In the genomic region with DNA sequence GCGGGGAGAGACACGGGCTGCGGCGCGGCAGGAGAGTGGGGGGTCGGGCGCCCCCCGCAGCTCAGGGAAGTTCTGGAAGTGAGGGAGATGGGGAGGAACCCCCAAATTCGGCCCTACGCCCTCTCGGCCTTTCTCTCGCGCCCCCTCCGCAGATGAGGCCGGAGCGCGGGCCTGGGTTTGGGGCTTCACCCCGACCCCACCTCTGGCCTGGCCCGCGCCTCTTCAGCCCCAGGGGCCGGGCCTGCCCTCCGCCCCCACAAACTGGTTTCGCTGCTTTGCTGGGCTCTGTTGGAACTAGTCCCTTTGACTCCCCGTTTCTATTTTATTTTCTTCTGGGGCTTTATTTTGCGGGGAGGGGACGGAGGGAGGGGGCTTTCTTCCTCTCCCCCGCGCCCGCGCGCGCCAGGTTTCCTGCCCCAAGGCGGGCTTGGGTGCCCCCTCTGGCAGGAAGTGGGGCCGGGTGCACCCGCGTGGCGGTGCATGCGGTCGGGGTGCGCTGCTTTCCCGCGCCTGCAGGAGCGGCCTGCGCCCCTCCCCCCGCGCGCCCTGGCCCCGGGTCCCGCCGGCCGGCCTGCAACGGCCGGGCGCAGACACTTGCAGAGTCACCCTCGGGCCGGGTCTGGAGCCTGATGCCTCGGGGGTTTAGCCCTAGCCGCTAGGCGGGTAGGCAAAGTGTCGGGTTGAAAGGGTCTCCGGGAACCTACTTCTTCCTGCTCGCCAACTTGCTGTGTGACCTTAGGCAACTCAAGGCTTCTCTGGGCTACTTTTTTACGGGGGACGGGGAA, we compare ENCODE assay signal across 1 cellular context.
TF ChIP-seq lines count a peak whose summit lies in the region.

No MANE protein-coding gene starts in this region.

TF ChIP-seq in SK-N-SH, 30 proteins besides CTCF, POLR2A, EP300 and RAD21 (continued from another document):
- TF ChIP-seq, protein P1, sequence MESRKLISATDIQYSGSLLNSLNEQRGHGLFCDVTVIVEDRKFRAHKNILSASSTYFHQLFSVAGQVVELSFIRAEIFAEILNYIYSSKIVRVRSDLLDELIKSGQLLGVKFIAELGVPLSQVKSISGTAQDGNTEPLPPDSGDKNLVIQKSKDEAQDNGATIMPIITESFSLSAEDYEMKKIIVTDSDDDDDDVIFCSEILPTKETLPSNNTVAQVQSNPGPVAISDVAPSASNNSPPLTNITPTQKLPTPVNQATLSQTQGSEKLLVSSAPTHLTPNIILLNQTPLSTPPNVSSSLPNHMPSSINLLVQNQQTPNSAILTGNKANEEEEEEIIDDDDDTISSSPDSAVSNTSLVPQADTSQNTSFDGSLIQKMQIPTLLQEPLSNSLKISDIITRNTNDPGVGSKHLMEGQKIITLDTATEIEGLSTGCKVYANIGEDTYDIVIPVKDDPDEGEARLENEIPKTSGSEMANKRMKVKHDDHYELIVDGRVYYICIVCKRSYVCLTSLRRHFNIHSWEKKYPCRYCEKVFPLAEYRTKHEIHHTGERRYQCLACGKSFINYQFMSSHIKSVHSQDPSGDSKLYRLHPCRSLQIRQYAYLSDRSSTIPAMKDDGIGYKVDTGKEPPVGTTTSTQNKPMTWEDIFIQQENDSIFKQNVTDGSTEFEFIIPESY (IDR thresholded peaks at IDR 0.05; ENCODE audit: borderline replicate concordance, low read depth) = no peak
- no peak for TF ChIP-seq GATA2 (CRISPR knock-in tag; IDR thresholded peaks at IDR 0.05)
TF ChIP-seq in SK-N-SH: peak in this region for 3.
